ENCODE assay signal across 43 cellular contexts in genomic region chr1:19954059-19954458, GRCh38. TPM values are rescaled to one million over a fixed set of nuclear protein-coding genes. Genes with fewer than 3 reads are reported as not detected.
"Had no signal": no experiment of that assay in that cellular context is flagged by ENCODE, and none has a peak within 500 bp of the region (broad histone marks: within the 10 kb centered on the region; RNA-seq: fewer than 3 reads in every experiment).

No MANE protein-coding gene starts in this region.

- H3K4me1 Mint-ChIP-seq: activated naive CD4-positive, alpha-beta T cell treated with anti-CD3 and anti-CD28 coated beads, Interleukin-2, amount 10 ng/mL, durations not matched to agents 7 days and 5 days; activated naive CD4-positive, alpha-beta T cell treated with anti-CD3 and anti-CD28 coated beads, Interleukin-2, amount 50 U/mL, for 24 hours; activated naive CD8-positive, alpha-beta T cell treated with anti-CD3 and anti-CD28 coated beads, Interleukin-2, amount 10 ng/mL, durations not matched to agents 7 days and 5 days; activated T-helper 17 cell treated with anti-CD3 and anti-CD28 coated beads, Interleukin-2, amount 50 U/mL, for 72 hours; brain; central memory CD8-positive, alpha-beta T cell had no signal

- FAIRE-seq: astrocyte had no signal

- DNase-seq: activated effector memory CD4-positive, alpha-beta T cell treated with anti-CD3 and anti-CD28 coated beads, Interleukin-2, amount 50 U/mL, for 16 hours; activated effector memory CD4-positive, alpha-beta T cell treated with Interleukin-2 at 50 U/mL for 16 hours; activated gamma-delta T cell; activated gamma-delta T cell treated with Interleukin-2 at 50 U/mL for 16 hours; activated naive CD4-positive, alpha-beta T cell; activated naive CD4-positive, alpha-beta T cell treated with anti-CD3 and anti-CD28 coated beads for 36 hours; activated naive CD4-positive, alpha-beta T cell treated with anti-CD3 and anti-CD28 coated beads, Interleukin-2, amount 10 ng/mL, durations not matched to agents 7 days and 5 days; activated naive CD4-positive, alpha-beta T cell treated with anti-CD3 and anti-CD28 coated beads, Interleukin-2, amount 50 U/mL, for 16 hours; activated naive CD4-positive, alpha-beta T cell treated with Interleukin-2 at 50 U/mL for 16 hours; activated naive CD8-positive, alpha-beta T cell treated with anti-CD3 and anti-CD28 coated beads for 36 hours; activated naive CD8-positive, alpha-beta T cell treated with anti-CD3 and anti-CD28 coated beads, Interleukin-2, amount 10 ng/mL, durations not matched to agents 7 days and 5 days; activated naive CD8-positive, alpha-beta T cell treated with anti-CD3 and anti-CD28 coated beads, Interleukin-2, amount 50 U/mL, for 24 hours; activated T-cell treated with anti-CD3 and anti-CD28 coated beads, Interleukin-2, amount 50 U/mL, for 24 hours; activated T-cell treated with anti-CD3 and anti-CD28 coated beads, Interleukin-2, amount 50 U/mL, for 4 hours; activated T-cell treated with anti-CD3 and anti-CD28 coated beads, Interleukin-2, amount 50 U/mL, for 48 hours; activated T-cell treated with anti-CD3 and anti-CD28 coated beads, Interleukin-2, amount 50 U/mL, for 72 hours; adrenal gland; amniotic stem cell; amygdala; anterior cingulate cortex; aorta; body of pancreas; brain microvascular endothelial cell; caudate nucleus; central memory CD4-positive, alpha-beta T cell; cerebellar nuclear complex had no signal

- H3K27ac Mint-ChIP-seq: activated naive CD4-positive, alpha-beta T cell treated with anti-CD3 and anti-CD28 coated beads for 36 hours; activated naive CD4-positive, alpha-beta T cell treated with anti-CD3 and anti-CD28 coated beads, Interleukin-2, amount 10 ng/mL, durations not matched to agents 7 days and 5 days; activated naive CD4-positive, alpha-beta T cell treated with anti-CD3 and anti-CD28 coated beads, Interleukin-2, amount 50 U/mL, for 24 hours; activated naive CD8-positive, alpha-beta T cell; activated naive CD8-positive, alpha-beta T cell treated with anti-CD3 and anti-CD28 coated beads for 36 hours; activated naive CD8-positive, alpha-beta T cell treated with anti-CD3 and anti-CD28 coated beads, Interleukin-2, amount 10 ng/mL, durations not matched to agents 7 days and 5 days; activated naive CD8-positive, alpha-beta T cell treated with anti-CD3 and anti-CD28 coated beads, Interleukin-2, amount 50 U/mL, for 24 hours; activated T-cell treated with anti-CD3 and anti-CD28 coated beads, Interleukin-2, amount 50 U/mL, for 24 hours; activated T-cell treated with anti-CD3 and anti-CD28 coated beads, Interleukin-2, amount 50 U/mL, for 72 hours; activated T-helper 1 cell treated with anti-CD3 and anti-CD28 coated beads, Interleukin-12 subunit alpha, Interleukin-12 subunit beta, Interleukin-2, Interleukin-4 antibody, amounts not matched to agents 30 ng/mL and 10 ng/mL and 1 ng/mL, durations not matched to agents 14 hours and 24 hours and 36 hours; activated T-helper 17 cell treated with anti-CD3 and anti-CD28 coated beads, Interleukin-2, amount 50 U/mL, for 72 hours; activated T-helper 2 cell treated with anti-CD3 and anti-CD28 coated beads, Interferon-gamma antibody, Interleukin-2, Interleukin-4, amounts not matched to agents 10 μg/mL and 5 μg/mL and 100 μg/mL, durations not matched to agents 14 hours and 24 hours and 36 hours; brain had no signal

- H3K9me3 ChIP-seq: adrenal gland, ascending aorta, body of pancreas, breast epithelium had no signal

- ATAC-seq: activated naive CD4-positive, alpha-beta T cell treated with anti-CD3 and anti-CD28 coated beads, Interleukin-2, amount 50 U/mL, for 72 hours; activated naive CD8-positive, alpha-beta T cell treated with anti-CD3 and anti-CD28 coated beads, Interleukin-2, amount 50 U/mL, for 24 hours; activated T-cell treated with anti-CD3 and anti-CD28 coated beads, Interleukin-2, amount 50 U/mL, for 4 hours; activated T-cell treated with anti-CD3 and anti-CD28 coated beads, Interleukin-2, amount 50 U/mL, for 72 hours; activated T-helper 17 cell treated with anti-CD3 and anti-CD28 coated beads, Interleukin-2, amount 50 U/mL, for 72 hours; body of pancreas had no signal

- H3K36me3 ChIP-seq: adrenal gland, ascending aorta, brain microvascular endothelial cell, breast epithelium, cardiac muscle cell had no signal

- H3K4me1 ChIP-seq: adrenal gland, ascending aorta, breast epithelium had no signal

- H3K27me3 ChIP-seq: adrenal gland, ascending aorta, body of pancreas, brain microvascular endothelial cell, breast epithelium, cardiac muscle cell had no signal

- H3K27ac ChIP-seq: adrenal gland, ascending aorta, body of pancreas, brain microvascular endothelial cell, breast epithelium, cardiac muscle cell had no signal

- H3K36me3 Mint-ChIP-seq: activated naive CD4-positive, alpha-beta T cell treated with anti-CD3 and anti-CD28 coated beads, Interleukin-2, amount 10 ng/mL, durations not matched to agents 7 days and 5 days; activated naive CD4-positive, alpha-beta T cell treated with anti-CD3 and anti-CD28 coated beads, Interleukin-2, amount 50 U/mL, for 24 hours; activated naive CD4-positive, alpha-beta T cell treated with anti-CD3 and anti-CD28 coated beads, Interleukin-2, amount 50 U/mL, for 72 hours; activated naive CD8-positive, alpha-beta T cell; activated naive CD8-positive, alpha-beta T cell treated with anti-CD3 and anti-CD28 coated beads for 36 hours; activated naive CD8-positive, alpha-beta T cell treated with anti-CD3 and anti-CD28 coated beads, Interleukin-2, amount 10 ng/mL, durations not matched to agents 7 days and 5 days; brain had no signal

- H3K4me3 ChIP-seq: adrenal gland, ascending aorta, body of pancreas, breast epithelium, cardiac muscle cell had no signal

- H3K9me3 Mint-ChIP-seq: activated naive CD4-positive, alpha-beta T cell treated with anti-CD3 and anti-CD28 coated beads for 36 hours; activated naive CD4-positive, alpha-beta T cell treated with anti-CD3 and anti-CD28 coated beads, Interleukin-2, amount 10 ng/mL, durations not matched to agents 7 days and 5 days; activated naive CD4-positive, alpha-beta T cell treated with anti-CD3 and anti-CD28 coated beads, Interleukin-2, amount 50 U/mL, for 24 hours; activated naive CD8-positive, alpha-beta T cell treated with anti-CD3 and anti-CD28 coated beads for 36 hours; activated naive CD8-positive, alpha-beta T cell treated with anti-CD3 and anti-CD28 coated beads, Interleukin-2, amount 50 U/mL, for 24 hours; activated T-cell treated with anti-CD3 and anti-CD28 coated beads, Interleukin-2, amount 50 U/mL, for 24 hours; activated T-cell treated with anti-CD3 and anti-CD28 coated beads, Interleukin-2, amount 50 U/mL, for 4 hours; activated T-helper 1 cell treated with anti-CD3 and anti-CD28 coated beads, Interleukin-12 subunit alpha, Interleukin-12 subunit beta, Interleukin-2, Interleukin-4 antibody, amounts not matched to agents 30 ng/mL and 10 ng/mL and 1 ng/mL, durations not matched to agents 14 hours and 24 hours and 36 hours; activated T-helper 17 cell treated with anti-CD3 and anti-CD28 coated beads, Interleukin-2, amount 50 U/mL, for 72 hours; activated T-helper 2 cell treated with anti-CD3 and anti-CD28 coated beads, Interferon-gamma antibody, Interleukin-2, Interleukin-4, amounts not matched to agents 10 μg/mL and 5 μg/mL and 100 μg/mL, durations not matched to agents 14 hours and 24 hours and 36 hours; central memory CD8-positive, alpha-beta T cell had no signal

- H3K4me3 Mint-ChIP-seq: activated naive CD4-positive, alpha-beta T cell treated with anti-CD3 and anti-CD28 coated beads for 36 hours; activated naive CD4-positive, alpha-beta T cell treated with anti-CD3 and anti-CD28 coated beads, Interleukin-2, amount 10 ng/mL, durations not matched to agents 7 days and 5 days; activated naive CD4-positive, alpha-beta T cell treated with anti-CD3 and anti-CD28 coated beads, Interleukin-2, amount 50 U/mL, for 24 hours; activated naive CD8-positive, alpha-beta T cell; activated naive CD8-positive, alpha-beta T cell treated with anti-CD3 and anti-CD28 coated beads for 36 hours; activated naive CD8-positive, alpha-beta T cell treated with anti-CD3 and anti-CD28 coated beads, Interleukin-2, amount 10 ng/mL, durations not matched to agents 7 days and 5 days; activated naive CD8-positive, alpha-beta T cell treated with anti-CD3 and anti-CD28 coated beads, Interleukin-2, amount 50 U/mL, for 24 hours; activated T-cell treated with anti-CD3 and anti-CD28 coated beads, Interleukin-2, amount 50 U/mL, for 24 hours; activated T-cell treated with anti-CD3 and anti-CD28 coated beads, Interleukin-2, amount 50 U/mL, for 4 hours; activated T-cell treated with anti-CD3 and anti-CD28 coated beads, Interleukin-2, amount 50 U/mL, for 72 hours; activated T-helper 1 cell treated with anti-CD3 and anti-CD28 coated beads, Interleukin-12 subunit alpha, Interleukin-12 subunit beta, Interleukin-2, Interleukin-4 antibody, amounts not matched to agents 30 ng/mL and 10 ng/mL and 1 ng/mL, durations not matched to agents 14 hours and 24 hours and 36 hours; activated T-helper 17 cell treated with anti-CD3 and anti-CD28 coated beads, Interleukin-2, amount 50 U/mL, for 72 hours; brain; central memory CD8-positive, alpha-beta T cell had no signal

RNA-seq across cellular contexts. Expression of gene PLA2G2A, which starts 25.4 kb away (rescaled TPM):
- total RNA-seq: activated naive CD4-positive, alpha-beta T cell treated with anti-CD3 and anti-CD28 coated beads for 36 hours; activated naive CD4-positive, alpha-beta T cell treated with anti-CD3 and anti-CD28 coated beads, Interleukin-2, amount 50 U/mL, for 72 hours; activated naive CD8-positive, alpha-beta T cell treated with anti-CD3 and anti-CD28 coated beads for 36 hours; activated naive CD8-positive, alpha-beta T cell treated with anti-CD3 and anti-CD28 coated beads, Interleukin-2, amount 10 ng/mL, durations not matched to agents 7 days and 5 days; activated T-cell treated with anti-CD3 and anti-CD28 coated beads, Interleukin-2, amount 50 U/mL, for 72 hours; activated T-helper 1 cell treated with anti-CD3 and anti-CD28 coated beads, Interleukin-12 subunit alpha, Interleukin-12 subunit beta, Interleukin-2, Interleukin-4 antibody, amounts not matched to agents 30 ng/mL and 10 ng/mL and 1 ng/mL, durations not matched to agents 14 hours and 24 hours and 36 hours; activated T-helper 17 cell treated with anti-CD3 and anti-CD28 coated beads, Interleukin-2, amount 50 U/mL, for 72 hours; activated T-helper 2 cell treated with anti-CD3 and anti-CD28 coated beads, Interferon-gamma antibody, Interleukin-2, Interleukin-4, amounts not matched to agents 10 μg/mL and 5 μg/mL and 100 μg/mL, durations not matched to agents 14 hours and 24 hours and 36 hours; astrocyte; bronchial epithelial cell; cardiac muscle cell; cerebellum; chondrocyte had no signal

RNA-seq across cellular contexts. Expression of gene PLA2G2E, which starts 30.6 kb away (rescaled TPM):
- total RNA-seq: activated naive CD4-positive, alpha-beta T cell treated with anti-CD3 and anti-CD28 coated beads for 36 hours; activated naive CD4-positive, alpha-beta T cell treated with anti-CD3 and anti-CD28 coated beads, Interleukin-2, amount 50 U/mL, for 72 hours; activated naive CD8-positive, alpha-beta T cell treated with anti-CD3 and anti-CD28 coated beads for 36 hours; activated naive CD8-positive, alpha-beta T cell treated with anti-CD3 and anti-CD28 coated beads, Interleukin-2, amount 10 ng/mL, durations not matched to agents 7 days and 5 days; activated T-cell treated with anti-CD3 and anti-CD28 coated beads, Interleukin-2, amount 50 U/mL, for 4 hours; activated T-cell treated with anti-CD3 and anti-CD28 coated beads, Interleukin-2, amount 50 U/mL, for 72 hours; activated T-helper 1 cell treated with anti-CD3 and anti-CD28 coated beads, Interleukin-12 subunit alpha, Interleukin-12 subunit beta, Interleukin-2, Interleukin-4 antibody, amounts not matched to agents 30 ng/mL and 10 ng/mL and 1 ng/mL, durations not matched to agents 14 hours and 24 hours and 36 hours; activated T-helper 17 cell treated with anti-CD3 and anti-CD28 coated beads, Interleukin-2, amount 50 U/mL, for 72 hours; activated T-helper 2 cell treated with anti-CD3 and anti-CD28 coated beads, Interferon-gamma antibody, Interleukin-2, Interleukin-4, amounts not matched to agents 10 μg/mL and 5 μg/mL and 100 μg/mL, durations not matched to agents 14 hours and 24 hours and 36 hours; adrenal gland; aorta; ascending aorta; astrocyte; body of pancreas; breast epithelium; bronchial epithelial cell; cardiac muscle cell; cardiac septum; cerebellum; chondrocyte had no signal
- polyA plus RNA-seq: adipose tissue, adrenal gland, aorta, cardiac muscle cell had no signal
